In genomic region chr22:31630331-31631329, GRCh38 we compare ENCODE assay signal across 1 cellular context.
TF ChIP-seq lines count a peak whose summit lies in the region.

No MANE protein-coding gene starts in this region.

TF ChIP-seq in K562, 482 proteins besides CTCF, POLR2A, EP300 and RAD21 (continued from another document and continues in another):
- TF ChIP-seq CUX1 (CRISPR knock-in tag; IDR thresholded peaks at IDR 0.05) (no peak), NKRF (IDR thresholded peaks at IDR 0.05; ENCODE audit: borderline replicate concordance) (peak; percentile 93), UBTF (IDR thresholded peaks at IDR 0.05; ENCODE audit: borderline replicate concordance in 1 of 2, low read depth in 2 of 2, low read length in 2 of 2) (peak in 1 of 2 experiments; percentile 35; a peak in 2 of 4 replicates), IRF9 (tag; IDR thresholded peaks at IDR 0.05) (no peak), SRSF3 (IDR thresholded peaks at IDR 0.05; ENCODE audit: insufficient read depth, low read length) (no peak), POLR2AphosphoS2 (IDR thresholded peaks at IDR 0.05; ENCODE audit: low read length) (no peak), ZNF436 (CRISPR knock-in tag; IDR thresholded peaks at IDR 0.05) (no peak), NR3C1 (CRISPR knock-in tag; IDR thresholded peaks at IDR 0.05) (peak; percentile 46; the same call in 1 of the 2 replicates), PRMT5 (CRISPR knock-in tag; IDR thresholded peaks at IDR 0.05) (no peak), ZNF324 (CRISPR knock-in tag; IDR thresholded peaks at IDR 0.05) (no peak), ZNF592 (IDR thresholded peaks at IDR 0.05) (peak; percentile 53; the same call in 1 of the 2 replicates), ZNF140 (CRISPR knock-in tag; IDR thresholded peaks at IDR 0.05) (no peak), MNT (conservative IDR thresholded peaks at IDR 0.05) (peak; percentile 93 to 96), ERF (CRISPR knock-in tag; IDR thresholded peaks at IDR 0.05) (no peak), ZNF217 (CRISPR knock-in tag; IDR thresholded peaks at IDR 0.05) (no peak), CCNT2 (IDR thresholded peaks at IDR 0.05; ENCODE audit: borderline replicate concordance, extremely low read depth, insufficient read length, low read depth, low read length) (peak; percentile 33), FOXP1 (CRISPR knock-in tag; IDR thresholded peaks at IDR 0.05) (no peak), FOXM1 (IDR thresholded peaks at IDR 0.05; ENCODE audit: low read depth) (no peak), FOXM1 (CRISPR knock-in tag; IDR thresholded peaks at IDR 0.05; ENCODE audit: low read depth) (no peak), RBFOX2 (IDR thresholded peaks at IDR 0.05; ENCODE audit: low read depth, low read length) (peak; percentile 92), HSF4 (CRISPR knock-in tag; IDR thresholded peaks at IDR 0.05; ENCODE audit: borderline replicate concordance) (no peak), KLF16 (IDR thresholded peaks at IDR 0.05) (no peak), EHMT2 (IDR thresholded peaks at IDR 0.05) (no peak), TGIF2 (CRISPR knock-in tag; IDR thresholded peaks at IDR 0.05) (no peak), SAP30 (IDR thresholded peaks at IDR 0.05; ENCODE audit: borderline replicate concordance, insufficient read depth, low read depth, low read length, poor library complexity, severe bottlenecking) (peak; percentile 85), SMARCB1 (IDR thresholded peaks at IDR 0.05; ENCODE audit: insufficient read length, low read depth) (no peak), RFX7 (CRISPR knock-in tag; IDR thresholded peaks at IDR 0.05) (no peak), LARP7 (IDR thresholded peaks at IDR 0.05) (no peak), PPARD (CRISPR knock-in tag; IDR thresholded peaks at IDR 0.05) (no peak), ILF3 (IDR thresholded peaks at IDR 0.05; ENCODE audit: borderline replicate concordance) (no peak), FOXP4 (CRISPR knock-in tag; IDR thresholded peaks at IDR 0.05; ENCODE audit: borderline replicate concordance) (no peak), THRAP3 (IDR thresholded peaks at IDR 0.05; ENCODE audit: borderline replicate concordance) (no peak), ZNF449 (CRISPR knock-in tag; IDR thresholded peaks at IDR 0.05) (no peak), MED1 (CRISPR knock-in tag; IDR thresholded peaks at IDR 0.05; ENCODE audit: borderline replicate concordance) (no peak), MCM5 (IDR thresholded peaks at IDR 0.05; ENCODE audit: low read depth) (no peak), KDM1A (IDR thresholded peaks at IDR 0.05) (no peak)
